ENCODE assay signal across 1 cellular context in the genomic region with DNA sequence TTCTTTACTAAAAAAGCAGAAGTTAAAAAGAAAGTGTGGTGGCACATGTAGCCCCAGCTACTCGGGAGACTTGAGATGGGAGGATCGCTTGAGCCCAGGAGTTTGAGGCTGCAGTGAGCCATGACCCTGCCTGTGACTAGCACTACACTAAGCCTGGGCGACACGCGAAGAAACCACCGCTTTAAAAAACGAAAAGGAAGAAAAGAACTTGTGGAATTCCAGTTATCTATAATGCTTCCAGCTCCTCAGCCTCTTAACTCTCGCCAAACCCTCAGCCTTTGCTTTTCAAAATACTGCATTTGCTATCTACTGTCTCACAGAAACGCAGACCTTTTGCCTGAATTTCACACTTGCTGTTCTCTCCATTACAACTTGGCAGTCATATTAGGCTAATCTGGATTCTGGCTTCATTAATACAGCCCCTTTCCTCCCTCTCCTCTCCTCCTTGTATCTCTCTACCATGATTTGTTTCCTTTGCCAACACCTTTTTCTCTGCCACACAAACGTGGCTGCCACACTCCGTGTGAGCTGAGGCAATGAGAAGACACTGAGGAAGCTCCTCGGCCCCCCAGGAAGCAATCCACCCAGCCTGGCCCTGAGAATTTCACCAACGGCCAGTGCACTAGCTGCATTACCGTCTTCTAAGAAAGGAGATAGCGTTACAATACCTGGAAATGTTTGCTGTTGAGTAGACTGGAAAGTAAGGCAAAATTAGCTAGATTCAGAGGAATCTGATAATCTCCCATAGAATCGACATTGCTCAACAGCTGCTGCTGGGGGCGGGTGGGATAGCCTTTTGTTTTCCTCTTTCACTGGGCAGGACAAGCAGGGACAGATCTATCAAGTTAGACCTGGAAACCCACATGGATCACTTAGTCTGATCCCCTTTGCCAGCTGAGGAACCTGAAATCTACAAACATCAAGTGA.
TF ChIP-seq lines count a peak whose summit lies in the region.

No MANE protein-coding gene starts in this region.

TF ChIP-seq in K562, 482 proteins besides CTCF, POLR2A, EP300 and RAD21 (continued from another document and continues in another):
- TF ChIP-seq, protein P1, sequence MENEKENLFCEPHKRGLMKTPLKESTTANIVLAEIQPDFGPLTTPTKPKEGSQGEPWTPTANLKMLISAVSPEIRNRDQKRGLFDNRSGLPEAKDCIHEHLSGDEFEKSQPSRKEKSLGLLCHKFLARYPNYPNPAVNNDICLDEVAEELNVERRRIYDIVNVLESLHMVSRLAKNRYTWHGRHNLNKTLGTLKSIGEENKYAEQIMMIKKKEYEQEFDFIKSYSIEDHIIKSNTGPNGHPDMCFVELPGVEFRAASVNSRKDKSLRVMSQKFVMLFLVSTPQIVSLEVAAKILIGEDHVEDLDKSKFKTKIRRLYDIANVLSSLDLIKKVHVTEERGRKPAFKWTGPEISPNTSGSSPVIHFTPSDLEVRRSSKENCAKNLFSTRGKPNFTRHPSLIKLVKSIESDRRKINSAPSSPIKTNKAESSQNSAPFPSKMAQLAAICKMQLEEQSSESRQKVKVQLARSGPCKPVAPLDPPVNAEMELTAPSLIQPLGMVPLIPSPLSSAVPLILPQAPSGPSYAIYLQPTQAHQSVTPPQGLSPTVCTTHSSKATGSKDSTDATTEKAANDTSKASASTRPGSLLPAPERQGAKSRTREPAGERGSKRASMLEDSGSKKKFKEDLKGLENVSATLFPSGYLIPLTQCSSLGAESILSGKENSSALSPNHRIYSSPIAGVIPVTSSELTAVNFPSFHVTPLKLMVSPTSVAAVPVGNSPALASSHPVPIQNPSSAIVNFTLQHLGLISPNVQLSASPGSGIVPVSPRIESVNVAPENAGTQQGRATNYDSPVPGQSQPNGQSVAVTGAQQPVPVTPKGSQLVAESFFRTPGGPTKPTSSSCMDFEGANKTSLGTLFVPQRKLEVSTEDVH (IDR thresholded peaks at IDR 0.05; ENCODE audit: low read depth, partially characterized antibody) = peak; percentile 29
- TF ChIP-seq MTA2 (IDR thresholded peaks at IDR 0.05; ENCODE audit: low read depth) (no peak), KDM5B (IDR thresholded peaks at IDR 0.05; ENCODE audit: insufficient replicate concordance, low read depth, low read length) (peak; percentile 38), STAT5B (CRISPR knock-in tag; IDR thresholded peaks at IDR 0.05) (no peak), TRIM28 (IDR thresholded peaks at IDR 0.05) (no peak), BCOR (IDR thresholded peaks at IDR 0.05) (no peak), NR1H2 (CRISPR knock-in tag; IDR thresholded peaks at IDR 0.05) (no peak), TSC22D4 (tag; IDR thresholded peaks at IDR 0.05) (no peak), CBFB (CRISPR knock-in tag; IDR thresholded peaks at IDR 0.05) (no peak), KAT8 (IDR thresholded peaks at IDR 0.05; ENCODE audit: low read depth) (no peak), SIX5 (IDR thresholded peaks at IDR 0.05; ENCODE audit: borderline replicate concordance in 1 of 2, insufficient read depth in 1 of 2, low read depth in 1 of 2, low read length in 2 of 2) (no peak), SOX6 (IDR thresholded peaks at IDR 0.05) (peak; percentile 95), SMARCA4 (IDR thresholded peaks at IDR 0.05) (peak; percentile 85), EP400 (IDR thresholded peaks at IDR 0.05) (peak; percentile 85), ZNF586 (CRISPR knock-in tag; conservative IDR thresholded peaks at IDR 0.05) (no peak), NFRKB (IDR thresholded peaks at IDR 0.05; ENCODE audit: low read depth) (peak; percentile 79), ELF2 (CRISPR knock-in tag; IDR thresholded peaks at IDR 0.05) (0 out of 2 replicates have a peak, but pooled peaks have one; percentile 4), ETS2 (tag; IDR thresholded peaks at IDR 0.05; ENCODE audit: borderline replicate concordance, poor library complexity, severe bottlenecking) (no peak), ZNF239 (CRISPR knock-in tag; IDR thresholded peaks at IDR 0.05) (no peak), CREBBP (IDR thresholded peaks at IDR 0.05; ENCODE audit: low read depth, low read length) (no peak), ZNF79 (CRISPR knock-in tag; IDR thresholded peaks at IDR 0.05; ENCODE audit: low read depth) (no peak), HNRNPUL1 (IDR thresholded peaks at IDR 0.05; ENCODE audit: low read length) (no peak; the same call in 1 of the 2 replicates), CEBPG (CRISPR knock-in tag; IDR thresholded peaks at IDR 0.05) (peak; percentile 84; the same call in 1 of the 2 replicates), CEBPG (tag; conservative IDR thresholded peaks at IDR 0.05 in 1 of 2, IDR thresholded peaks at IDR 0.05 in 1 of 2) (peak; percentile 89 to 92), ZNF224 (CRISPR knock-in tag; IDR thresholded peaks at IDR 0.05) (no peak), PYGO2 (tag; IDR thresholded peaks at IDR 0.05) (no peak), PTRF (tag; IDR thresholded peaks at IDR 0.05) (no peak), ZC3H8 (IDR thresholded peaks at IDR 0.05) (no peak), BRD4 (IDR thresholded peaks at IDR 0.05) (no peak), ZNF165 (CRISPR knock-in tag; IDR thresholded peaks at IDR 0.05; ENCODE audit: borderline replicate concordance) (no peak)
- TF ChIP-seq, protein P2, sequence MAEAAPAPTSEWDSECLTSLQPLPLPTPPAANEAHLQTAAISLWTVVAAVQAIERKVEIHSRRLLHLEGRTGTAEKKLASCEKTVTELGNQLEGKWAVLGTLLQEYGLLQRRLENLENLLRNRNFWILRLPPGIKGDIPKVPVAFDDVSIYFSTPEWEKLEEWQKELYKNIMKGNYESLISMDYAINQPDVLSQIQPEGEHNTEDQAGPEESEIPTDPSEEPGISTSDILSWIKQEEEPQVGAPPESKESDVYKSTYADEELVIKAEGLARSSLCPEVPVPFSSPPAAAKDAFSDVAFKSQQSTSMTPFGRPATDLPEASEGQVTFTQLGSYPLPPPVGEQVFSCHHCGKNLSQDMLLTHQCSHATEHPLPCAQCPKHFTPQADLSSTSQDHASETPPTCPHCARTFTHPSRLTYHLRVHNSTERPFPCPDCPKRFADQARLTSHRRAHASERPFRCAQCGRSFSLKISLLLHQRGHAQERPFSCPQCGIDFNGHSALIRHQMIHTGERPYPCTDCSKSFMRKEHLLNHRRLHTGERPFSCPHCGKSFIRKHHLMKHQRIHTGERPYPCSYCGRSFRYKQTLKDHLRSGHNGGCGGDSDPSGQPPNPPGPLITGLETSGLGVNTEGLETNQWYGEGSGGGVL (CRISPR knock-in tag; IDR thresholded peaks at IDR 0.05) = no peak
- TF ChIP-seq, protein P3, sequence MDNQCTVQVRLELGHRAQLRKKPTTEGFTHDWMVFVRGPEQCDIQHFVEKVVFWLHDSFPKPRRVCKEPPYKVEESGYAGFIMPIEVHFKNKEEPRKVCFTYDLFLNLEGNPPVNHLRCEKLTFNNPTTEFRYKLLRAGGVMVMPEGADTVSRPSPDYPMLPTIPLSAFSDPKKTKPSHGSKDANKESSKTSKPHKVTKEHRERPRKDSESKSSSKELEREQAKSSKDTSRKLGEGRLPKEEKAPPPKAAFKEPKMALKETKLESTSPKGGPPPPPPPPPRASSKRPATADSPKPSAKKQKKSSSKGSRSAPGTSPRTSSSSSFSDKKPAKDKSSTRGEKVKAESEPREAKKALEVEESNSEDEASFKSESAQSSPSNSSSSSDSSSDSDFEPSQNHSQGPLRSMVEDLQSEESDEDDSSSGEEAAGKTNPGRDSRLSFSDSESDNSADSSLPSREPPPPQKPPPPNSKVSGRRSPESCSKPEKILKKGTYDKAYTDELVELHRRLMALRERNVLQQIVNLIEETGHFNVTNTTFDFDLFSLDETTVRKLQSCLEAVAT (IDR thresholded peaks at IDR 0.05) = peak in 1 of 2 experiments; percentile 75; a peak in 2 of 4 replicates
- TF ChIP-seq, protein P4, sequence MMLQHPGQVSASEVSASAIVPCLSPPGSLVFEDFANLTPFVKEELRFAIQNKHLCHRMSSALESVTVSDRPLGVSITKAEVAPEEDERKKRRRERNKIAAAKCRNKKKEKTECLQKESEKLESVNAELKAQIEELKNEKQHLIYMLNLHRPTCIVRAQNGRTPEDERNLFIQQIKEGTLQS (IDR thresholded peaks at IDR 0.05) = peak; percentile 53; the same call in 1 of the 2 replicates
- TF ChIP-seq, protein P4 (CRISPR knock-in tag; conservative IDR thresholded peaks at IDR 0.05) = no peak
- TF ChIP-seq, protein P5, sequence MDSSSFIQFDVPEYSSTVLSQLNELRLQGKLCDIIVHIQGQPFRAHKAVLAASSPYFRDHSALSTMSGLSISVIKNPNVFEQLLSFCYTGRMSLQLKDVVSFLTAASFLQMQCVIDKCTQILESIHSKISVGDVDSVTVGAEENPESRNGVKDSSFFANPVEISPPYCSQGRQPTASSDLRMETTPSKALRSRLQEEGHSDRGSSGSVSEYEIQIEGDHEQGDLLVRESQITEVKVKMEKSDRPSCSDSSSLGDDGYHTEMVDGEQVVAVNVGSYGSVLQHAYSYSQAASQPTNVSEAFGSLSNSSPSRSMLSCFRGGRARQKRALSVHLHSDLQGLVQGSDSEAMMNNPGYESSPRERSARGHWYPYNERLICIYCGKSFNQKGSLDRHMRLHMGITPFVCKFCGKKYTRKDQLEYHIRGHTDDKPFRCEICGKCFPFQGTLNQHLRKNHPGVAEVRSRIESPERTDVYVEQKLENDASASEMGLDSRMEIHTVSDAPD (CRISPR knock-in tag; IDR thresholded peaks at IDR 0.05) = no peak
- TF ChIP-seq, protein P6, sequence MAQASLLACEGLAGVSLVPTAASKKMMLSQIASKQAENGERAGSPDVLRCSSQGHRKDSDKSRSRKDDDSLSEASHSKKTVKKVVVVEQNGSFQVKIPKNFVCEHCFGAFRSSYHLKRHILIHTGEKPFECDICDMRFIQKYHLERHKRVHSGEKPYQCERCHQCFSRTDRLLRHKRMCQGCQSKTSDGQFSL (CRISPR knock-in tag; IDR thresholded peaks at IDR 0.05) = no peak
- TF ChIP-seq, protein P6 (tag; IDR thresholded peaks at IDR 0.05) = no peak
- TF ChIP-seq, protein P7, sequence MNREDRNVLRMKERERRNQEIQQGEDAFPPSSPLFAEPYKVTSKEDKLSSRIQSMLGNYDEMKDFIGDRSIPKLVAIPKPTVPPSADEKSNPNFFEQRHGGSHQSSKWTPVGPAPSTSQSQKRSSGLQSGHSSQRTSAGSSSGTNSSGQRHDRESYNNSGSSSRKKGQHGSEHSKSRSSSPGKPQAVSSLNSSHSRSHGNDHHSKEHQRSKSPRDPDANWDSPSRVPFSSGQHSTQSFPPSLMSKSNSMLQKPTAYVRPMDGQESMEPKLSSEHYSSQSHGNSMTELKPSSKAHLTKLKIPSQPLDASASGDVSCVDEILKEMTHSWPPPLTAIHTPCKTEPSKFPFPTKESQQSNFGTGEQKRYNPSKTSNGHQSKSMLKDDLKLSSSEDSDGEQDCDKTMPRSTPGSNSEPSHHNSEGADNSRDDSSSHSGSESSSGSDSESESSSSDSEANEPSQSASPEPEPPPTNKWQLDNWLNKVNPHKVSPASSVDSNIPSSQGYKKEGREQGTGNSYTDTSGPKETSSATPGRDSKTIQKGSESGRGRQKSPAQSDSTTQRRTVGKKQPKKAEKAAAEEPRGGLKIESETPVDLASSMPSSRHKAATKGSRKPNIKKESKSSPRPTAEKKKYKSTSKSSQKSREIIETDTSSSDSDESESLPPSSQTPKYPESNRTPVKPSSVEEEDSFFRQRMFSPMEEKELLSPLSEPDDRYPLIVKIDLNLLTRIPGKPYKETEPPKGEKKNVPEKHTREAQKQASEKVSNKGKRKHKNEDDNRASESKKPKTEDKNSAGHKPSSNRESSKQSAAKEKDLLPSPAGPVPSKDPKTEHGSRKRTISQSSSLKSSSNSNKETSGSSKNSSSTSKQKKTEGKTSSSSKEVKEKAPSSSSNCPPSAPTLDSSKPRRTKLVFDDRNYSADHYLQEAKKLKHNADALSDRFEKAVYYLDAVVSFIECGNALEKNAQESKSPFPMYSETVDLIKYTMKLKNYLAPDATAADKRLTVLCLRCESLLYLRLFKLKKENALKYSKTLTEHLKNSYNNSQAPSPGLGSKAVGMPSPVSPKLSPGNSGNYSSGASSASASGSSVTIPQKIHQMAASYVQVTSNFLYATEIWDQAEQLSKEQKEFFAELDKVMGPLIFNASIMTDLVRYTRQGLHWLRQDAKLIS (CRISPR knock-in tag; IDR thresholded peaks at IDR 0.05) = no peak
- TF ChIP-seq, protein P8, sequence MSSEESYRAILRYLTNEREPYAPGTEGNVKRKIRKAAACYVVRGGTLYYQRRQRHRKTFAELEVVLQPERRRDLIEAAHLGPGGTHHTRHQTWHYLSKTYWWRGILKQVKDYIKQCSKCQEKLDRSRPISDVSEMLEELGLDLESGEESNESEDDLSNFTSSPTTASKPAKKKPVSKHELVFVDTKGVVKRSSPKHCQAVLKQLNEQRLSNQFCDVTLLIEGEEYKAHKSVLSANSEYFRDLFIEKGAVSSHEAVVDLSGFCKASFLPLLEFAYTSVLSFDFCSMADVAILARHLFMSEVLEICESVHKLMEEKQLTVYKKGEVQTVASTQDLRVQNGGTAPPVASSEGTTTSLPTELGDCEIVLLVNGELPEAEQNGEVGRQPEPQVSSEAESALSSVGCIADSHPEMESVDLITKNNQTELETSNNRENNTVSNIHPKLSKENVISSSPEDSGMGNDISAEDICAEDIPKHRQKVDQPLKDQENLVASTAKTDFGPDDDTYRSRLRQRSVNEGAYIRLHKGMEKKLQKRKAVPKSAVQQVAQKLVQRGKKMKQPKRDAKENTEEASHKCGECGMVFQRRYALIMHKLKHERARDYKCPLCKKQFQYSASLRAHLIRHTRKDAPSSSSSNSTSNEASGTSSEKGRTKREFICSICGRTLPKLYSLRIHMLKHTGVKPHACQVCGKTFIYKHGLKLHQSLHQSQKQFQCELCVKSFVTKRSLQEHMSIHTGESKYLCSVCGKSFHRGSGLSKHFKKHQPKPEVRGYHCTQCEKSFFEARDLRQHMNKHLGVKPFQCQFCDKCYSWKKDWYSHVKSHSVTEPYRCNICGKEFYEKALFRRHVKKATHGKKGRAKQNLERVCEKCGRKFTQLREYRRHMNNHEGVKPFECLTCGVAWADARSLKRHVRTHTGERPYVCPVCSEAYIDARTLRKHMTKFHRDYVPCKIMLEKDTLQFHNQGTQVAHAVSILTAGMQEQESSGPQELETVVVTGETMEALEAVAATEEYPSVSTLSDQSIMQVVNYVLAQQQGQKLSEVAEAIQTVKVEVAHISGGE (CRISPR knock-in tag; IDR thresholded peaks at IDR 0.05) = no peak
- TF ChIP-seq, protein P9, sequence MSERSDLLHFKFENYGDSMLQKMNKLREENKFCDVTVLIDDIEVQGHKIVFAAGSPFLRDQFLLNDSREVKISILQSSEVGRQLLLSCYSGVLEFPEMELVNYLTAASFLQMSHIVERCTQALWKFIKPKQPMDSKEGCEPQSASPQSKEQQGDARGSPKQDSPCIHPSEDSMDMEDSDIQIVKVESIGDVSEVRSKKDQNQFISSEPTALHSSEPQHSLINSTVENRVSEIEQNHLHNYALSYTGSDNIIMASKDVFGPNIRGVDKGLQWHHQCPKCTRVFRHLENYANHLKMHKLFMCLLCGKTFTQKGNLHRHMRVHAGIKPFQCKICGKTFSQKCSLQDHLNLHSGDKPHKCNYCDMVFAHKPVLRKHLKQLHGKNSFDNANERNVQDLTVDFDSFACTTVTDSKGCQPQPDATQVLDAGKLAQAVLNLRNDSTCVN (CRISPR knock-in tag; IDR thresholded peaks at IDR 0.05) = no peak
